Comparison of ENCODE assay signal across 16 cellular contexts in genomic region chr7:149879801-149880738, GRCh38. TPM values are rescaled to one million over a fixed set of nuclear protein-coding genes. Genes with fewer than 3 reads are reported as not detected.
A peak's percentile ranks its signal among the peaks of the same experiment; 100 is the strongest.
DNase-seq lines count a peak whose midpoint lies in the region; ATAC-seq and TF ChIP-seq lines count a peak whose summit lies in the region.
"Had no signal": no experiment of that assay in that cellular context is flagged by ENCODE, and none has a peak within 500 bp of the region (broad histone marks: within the 10 kb centered on the region; RNA-seq: fewer than 3 reads in every experiment).

No MANE protein-coding gene starts in this region.

- no peak for ATAC-seq in left lung
- ATAC-seq: left colon had no signal

- no peaks in the 10 kb centered on the region for H3K9me3 ChIP-seq in prostate gland
- no peaks in the 10 kb centered on the region for H3K9me3 ChIP-seq in left lung
- H3K9me3 ChIP-seq: Peyer's patch, spleen had no signal

- DNase-seq in NCI-H82 (lab: John Stamatoyannopoulos, UW) (peak; percentile 51), NCI-H82 treated with DMSO at 0.1 percent for 48 hours (lab: John Stamatoyannopoulos, UW; ENCODE audit: unreplicated experiment) (no peak), NCI-H446 treated with DMSO at 0.1 percent for 48 hours (lab: John Stamatoyannopoulos, UW) (peak; percentile 70), cerebellum (ENCODE audit: low spot score) (peak; percentile 88), prostate gland (ENCODE audit: low spot score) (peak; percentile 3), AG08396 (ENCODE audit: low spot score) (no peak), left lung (no peak)
- DNase-seq in stimulated activated naive CD4-positive, alpha-beta T cell (lab: John Stamatoyannopoulos, UW) = no peak
- DNase-seq: effector CD4-positive, alpha-beta T cell; HCEC 1CT; KG1; NCI-H1417 treated with DMSO at 0.1 percent for 48 hours; Peyer's patch; spleen; stimulated activated naive CD4-positive, alpha-beta T cell treated with Interleukin-2 at 50 U/mL for 16 hours had no signal

- no peak overlapping the region for H3K27ac ChIP-seq in prostate gland
- H3K27ac ChIP-seq in left lung = no peak overlapping the region
- H3K27ac ChIP-seq: Peyer's patch, spleen had no signal

- TF ChIP-seq POLR2A in prostate gland (IDR thresholded peaks at IDR 0.05) = no peak

- WGBS in prostate gland = 87% methylated on average over 16 of the region's 16 CpGs

- TF ChIP-seq CTCF in prostate gland (IDR thresholded peaks at IDR 0.05) (no peak), left lung (IDR thresholded peaks at IDR 0.05) (no peak)

- H3K4me1 ChIP-seq in prostate gland (replicated peaks) (no peaks in the 10 kb centered on the region), left lung (peaks cover 0 to 10% of the 10 kb centered on the region in 2 donors)
- H3K4me1 ChIP-seq: Peyer's patch had no signal

- H3K4me3 ChIP-seq in prostate gland = no peak overlapping the region
- H3K4me3 ChIP-seq in left lung = no peak overlapping the region
- H3K4me3 ChIP-seq: Peyer's patch, spleen had no signal

- no peaks in the 10 kb centered on the region for H3K27me3 ChIP-seq in prostate gland (replicated peaks; ENCODE audit: insufficient read depth)
- H3K27me3 ChIP-seq in left lung = no peaks in the 10 kb centered on the region
- H3K27me3 ChIP-seq: Peyer's patch, spleen had no signal

- intact Hi-C loops in prostate gland (cut with DNase I) (loop anchor here (10.0 kb wide), 1 partner anchor 395 kb away; no protein-coding TSS in a partner anchor), left lung (cut with DNase I) (no loop called here)

- no peaks in the 10 kb centered on the region for H3K36me3 ChIP-seq in prostate gland
- peaks cover 0 to 7% of the 10 kb centered on the region in 2 donors for H3K36me3 ChIP-seq in left lung
- H3K36me3 ChIP-seq: Peyer's patch had no signal

RNA-seq across cellular contexts. Expression of gene ATP6V0E2, which starts 6.3 kb away (rescaled TPM):
- total RNA-seq in cerebellum (100 TPM), prostate gland (10 to 100 TPM; 67.3 to 95.3 TPM), left lung (10 to 100 TPM; 18.4 to 30.5 TPM)

RNA-seq across cellular contexts. Expression of gene ZNF862, which starts 41.9 kb away (rescaled TPM):
- total RNA-seq in cerebellum (18.5 TPM), prostate gland (10 to 100 TPM; 19.8 to 25.4 TPM), left lung (10 to 100 TPM in 1 of 2 donors, 1 to 10 TPM in 1; 9.8 to 16.4 TPM)

Comparison
In these comparisons a context has a peak if more than half of its experiments do, and no peak if none do; other contexts are left out.
1. DNase-seq: peak in NCI-H82 (single experiment), NCI-H446 treated with DMSO at 0.1 percent for 48 hours (single experiment), cerebellum (single experiment) and prostate gland (single experiment); none in NCI-H82 treated with DMSO at 0.1 percent for 48 hours (single experiment), AG08396 (single experiment), left lung (0 of 2) and stimulated activated naive CD4-positive, alpha-beta T cell (0 of 6).